Comparison of ENCODE assay signal across 8 cellular contexts in genomic region chr3:98022978-98023820, GRCh38. TPM values are rescaled to one million over a fixed set of nuclear protein-coding genes. Genes with fewer than 3 reads are reported as not detected.
DNase-seq lines count a peak whose midpoint lies in the region; ATAC-seq and TF ChIP-seq lines count a peak whose summit lies in the region.

No MANE protein-coding gene starts in this region.

- H3K27me3 ChIP-seq in Karpas-422 (ENCODE audit: low read length), result no peaks in the 10 kb centered on the region
- no peaks in the 10 kb centered on the region for H3K27me3 ChIP-seq in neural progenitor cell

- DNase-seq in DMS153 treated with DMSO at 0.1 percent for 48 hours (lab: John Stamatoyannopoulos, UW; ENCODE audit: unreplicated experiment) (peak; percentile 32), Karpas-422 (peak; percentile 91), RPMI7951 (ENCODE audit: low read depth) (peak; percentile 62), fibroblast of pulmonary artery (ENCODE audit: low read depth) (peak; percentile 85), neural progenitor cell (ENCODE audit: low spot score) (peak; percentile 86), stromal cell of bone marrow (ENCODE audit: low read depth) (peak; percentile 50)
- peak; percentile 80 for DNase-seq in activated T-helper 1 cell treated with anti-CD3 and anti-CD28 coated beads, Interleukin-12 subunit alpha, Interleukin-12 subunit beta, Interleukin-2, Interleukin-4 antibody, amounts not matched to agents 30 ng/mL and 10 ng/mL and 1 ng/mL, durations not matched to agents 14 hours and 24 hours and 36 hours (ENCODE audit: low spot score)

- no peaks in the 10 kb centered on the region for H4K20me1 ChIP-seq in Karpas-422 (ENCODE audit: insufficient read depth, low read depth, low read length)
- no peaks in the 10 kb centered on the region for H4K20me1 ChIP-seq in neural progenitor cell (ENCODE audit: low read depth)

- no peak overlapping the region for H3K9ac ChIP-seq in Karpas-422 (ENCODE audit: low read length)
- H3K9ac ChIP-seq in neural progenitor cell, result no peak overlapping the region

- no peaks in the 10 kb centered on the region for H3F3A ChIP-seq in neural progenitor cell (ENCODE audit: low read depth)

- H2AFZ ChIP-seq in Karpas-422 (ENCODE audit: low read length), result no peak overlapping the region
- H2AFZ ChIP-seq in neural progenitor cell (replicated peaks), result peak overlapping the region; percentile 62

- H3K36me3 ChIP-seq in Karpas-422 (ENCODE audit: insufficient read depth, low read length) (no peaks in the 10 kb centered on the region), neural progenitor cell (no peaks in the 10 kb centered on the region)

- intact Hi-C loops in activated T-helper 1 cell treated with anti-CD3 and anti-CD28 coated beads, Interleukin-12 subunit alpha, Interleukin-12 subunit beta, Interleukin-2, Interleukin-4 antibody, amounts not matched to agents 30 ng/mL and 10 ng/mL and 1 ng/mL, durations not matched to agents 14 hours and 24 hours and 36 hours (cut with micrococcal nuclease), result loop anchor here (1.0 to 2.0 kb wide), 6 partner anchors 52 to 304 kb away; no protein-coding TSS in a partner anchor

- H3K27ac ChIP-seq in Karpas-422 (ENCODE audit: low read length) (no peak overlapping the region), neural progenitor cell (no peak overlapping the region)

- H3K9me3 ChIP-seq in Karpas-422 (ENCODE audit: low read length) (no peaks in the 10 kb centered on the region), neural progenitor cell (ENCODE audit: low read depth) (no peaks in the 10 kb centered on the region)

- H3K27me3 Mint-ChIP-seq in activated T-helper 1 cell treated with anti-CD3 and anti-CD28 coated beads, Interleukin-12 subunit alpha, Interleukin-12 subunit beta, Interleukin-2, Interleukin-4 antibody, amounts not matched to agents 30 ng/mL and 10 ng/mL and 1 ng/mL, durations not matched to agents 14 hours and 24 hours and 36 hours (ENCODE audit: insufficient read depth), result no peaks in the 10 kb centered on the region
- H3K27me3 Mint-ChIP-seq in neural progenitor cell (ENCODE audit: insufficient read depth, low read depth), result no peaks in the 10 kb centered on the region

- peaks cover 24% of the 10 kb centered on the region for H3K4me1 Mint-ChIP-seq in activated T-helper 1 cell treated with anti-CD3 and anti-CD28 coated beads, Interleukin-12 subunit alpha, Interleukin-12 subunit beta, Interleukin-2, Interleukin-4 antibody, amounts not matched to agents 30 ng/mL and 10 ng/mL and 1 ng/mL, durations not matched to agents 14 hours and 24 hours and 36 hours (ENCODE audit: low read depth)
- H3K4me1 Mint-ChIP-seq in neural progenitor cell, result no peaks in the 10 kb centered on the region

- H3K79me2 ChIP-seq in Karpas-422 (ENCODE audit: low read length) (no peaks in the 10 kb centered on the region), neural progenitor cell (ENCODE audit: low read depth) (no peaks in the 10 kb centered on the region)

- peaks cover 2% of the 10 kb centered on the region for H3K36me3 Mint-ChIP-seq in activated T-helper 1 cell treated with anti-CD3 and anti-CD28 coated beads, Interleukin-12 subunit alpha, Interleukin-12 subunit beta, Interleukin-2, Interleukin-4 antibody, amounts not matched to agents 30 ng/mL and 10 ng/mL and 1 ng/mL, durations not matched to agents 14 hours and 24 hours and 36 hours (ENCODE audit: low read depth)
- no peaks in the 10 kb centered on the region for H3K36me3 Mint-ChIP-seq in neural progenitor cell

- peak; percentile 70 for ATAC-seq in GM21717 (IDR thresholded peaks at IDR 0.05; ENCODE audit: unreplicated experiment)

- no peak overlapping the region for H3K4me3 Mint-ChIP-seq in activated T-helper 1 cell treated with anti-CD3 and anti-CD28 coated beads, Interleukin-12 subunit alpha, Interleukin-12 subunit beta, Interleukin-2, Interleukin-4 antibody, amounts not matched to agents 30 ng/mL and 10 ng/mL and 1 ng/mL, durations not matched to agents 14 hours and 24 hours and 36 hours
- no peak overlapping the region for H3K4me3 Mint-ChIP-seq in neural progenitor cell

- H3K9me3 Mint-ChIP-seq in activated T-helper 1 cell treated with anti-CD3 and anti-CD28 coated beads, Interleukin-12 subunit alpha, Interleukin-12 subunit beta, Interleukin-2, Interleukin-4 antibody, amounts not matched to agents 30 ng/mL and 10 ng/mL and 1 ng/mL, durations not matched to agents 14 hours and 24 hours and 36 hours, result no peaks in the 10 kb centered on the region
- no peaks in the 10 kb centered on the region for H3K9me3 Mint-ChIP-seq in neural progenitor cell

- H3K27ac Mint-ChIP-seq in activated T-helper 1 cell treated with anti-CD3 and anti-CD28 coated beads, Interleukin-12 subunit alpha, Interleukin-12 subunit beta, Interleukin-2, Interleukin-4 antibody, amounts not matched to agents 30 ng/mL and 10 ng/mL and 1 ng/mL, durations not matched to agents 14 hours and 24 hours and 36 hours, result no peak overlapping the region
- H3K27ac Mint-ChIP-seq in neural progenitor cell, result peak overlapping the region; percentile 44

- no peaks in the 10 kb centered on the region for H3K9me2 ChIP-seq in Karpas-422 (replicated peaks; ENCODE audit: insufficient read depth, low read length)

- H3K4me3 ChIP-seq in Karpas-422 (ENCODE audit: low read length) (no peak overlapping the region), fibroblast of pulmonary artery (replicated peaks; ENCODE audit: low read depth, low read length) (no peak overlapping the region), neural progenitor cell (no peak overlapping the region)

- TF ChIP-seq CTCF in fibroblast of pulmonary artery (IDR thresholded peaks at IDR 0.05; ENCODE audit: low read length, missing control alignments), result peak; percentile 91
- peak; percentile 100 for TF ChIP-seq CTCF in neural progenitor cell (IDR thresholded peaks at IDR 0.05)

- no peak overlapping the region for H3K4me2 ChIP-seq in Karpas-422 (ENCODE audit: low read depth, low read length, poor library complexity, severe bottlenecking)
- H3K4me2 ChIP-seq in neural progenitor cell, result no peak overlapping the region

- H3K4me1 ChIP-seq in Karpas-422 (ENCODE audit: low read length) (no peaks in the 10 kb centered on the region), neural progenitor cell (no peaks in the 10 kb centered on the region)

RNA-seq across cellular contexts. Expression of gene GABRR3, which starts 11.9 kb away (rescaled TPM):
- not detected in 2 replicates for total RNA-seq in Karpas-422 (2014; rRNA removed; shearing (Covaris generic); ENCODE audit: low replicate concordance)
- total RNA-seq in RPMI7951 (2014; rRNA removed; shearing (Covaris generic)), result not detected in 2 replicates
- not detected in 2 replicates for total RNA-seq in activated T-helper 1 cell treated with anti-CD3 and anti-CD28 coated beads, Interleukin-12 subunit alpha, Interleukin-12 subunit beta, Interleukin-2, Interleukin-4 antibody, amounts not matched to agents 30 ng/mL and 10 ng/mL and 1 ng/mL, durations not matched to agents 14 hours and 24 hours and 36 hours
- not detected in 2 replicates for total RNA-seq in neural progenitor cell (ENCODE audit: low replicate concordance)

RNA-seq across cellular contexts. Expression of gene RIOX2, which starts 51.0 kb away (rescaled TPM):
- total RNA-seq in Karpas-422 (2014; rRNA removed; shearing (Covaris generic); ENCODE audit: low replicate concordance), result 53.1 and 55.6 TPM in 2 replicates
- 22.7 and 30.0 TPM in 2 replicates for total RNA-seq in RPMI7951 (2014; rRNA removed; shearing (Covaris generic))
- total RNA-seq in activated T-helper 1 cell treated with anti-CD3 and anti-CD28 coated beads, Interleukin-12 subunit alpha, Interleukin-12 subunit beta, Interleukin-2, Interleukin-4 antibody, amounts not matched to agents 30 ng/mL and 10 ng/mL and 1 ng/mL, durations not matched to agents 14 hours and 24 hours and 36 hours, result 85.4 and 90.9 TPM in 2 replicates
- 10.4 TPM in 2 replicates for total RNA-seq in neural progenitor cell (ENCODE audit: low replicate concordance)

Comparison
In these comparisons a context has a peak if more than half of its experiments do, and no peak if none do; other contexts are left out.
1. DNase-seq: peak in every context shown above with its lines; median percentile 91 in Karpas-422; 86 in neural progenitor cell; 85 in fibroblast of pulmonary artery; 80 in activated T-helper 1 cell treated with anti-CD3 and anti-CD28 coated beads, Interleukin-12 subunit alpha, Interleukin-12 subunit beta, Interleukin-2, Interleukin-4 antibody, amounts not matched to agents 30 ng/mL and 10 ng/mL and 1 ng/mL, durations not matched to agents 14 hours and 24 hours and 36 hours; 62 in RPMI7951; 50 in stromal cell of bone marrow; 32 in DMS153 treated with DMSO at 0.1 percent for 48 hours.